In genomic region chr17:7931709-7932482, GRCh38 we compare ENCODE assay signal across 8 cellular contexts. TPM values are rescaled to one million over a fixed set of nuclear protein-coding genes. Genes with fewer than 3 reads are reported as not detected.
A peak's percentile ranks its signal among the peaks of the same experiment; 100 is the strongest.
DNase-seq lines count a peak whose midpoint lies in the region; ATAC-seq, FAIRE-seq and TF ChIP-seq lines count a peak whose summit lies in the region.

CNTROB (plus strand) TSS chr17:7932206; CDS start chr17:7933080, 874 bp downstream.
TRAPPC1 (minus strand) TSS chr17:7931946; CDS start chr17:7931829, 117 bp downstream.

- TF ChIP-seq CTCF in adrenal gland (IDR thresholded peaks at IDR 0.05) = no peak
- TF ChIP-seq CTCF in upper lobe of left lung (IDR thresholded peaks at IDR 0.05) = peak in 2 of 6 experiments; percentile 11 to 24

- WGBS in adrenal gland, 4 donors = 0% methylated on average over 13 to 55 of the region's 55 CpGs
- 0% methylated on average over 25 to 46 of the region's 55 CpGs for WGBS in upper lobe of left lung, 2 donors

- intact Hi-C loops in adrenal gland (cut with DNase I) = loop anchor here in 1 of 2 donors (10.0 kb wide), 1 partner anchor 53 kb away; no protein-coding TSS in a partner anchor
- intact Hi-C loops in cardiac septum (cut with DNase I) = loop anchor here (2.0 kb wide), 1 partner anchor 15 kb away; the partner anchor contains the start of gene RNF227
- intact Hi-C loops in posterior cingulate gyrus (cut with DNase I) = loop anchor here (1.0 to 5.0 kb wide), 2 partner anchors 17 to 90 kb away; no protein-coding TSS in a partner anchor

- DNase-seq in GM12892 (ENCODE audit: insufficient read length) = peak; percentile 99
- peak; percentile 99 for DNase-seq in NCI-H146 (lab: John Stamatoyannopoulos, UW)
- peak; percentile 99 to 100 (median 99) for DNase-seq in T-helper 1 cell
- DNase-seq in adrenal gland = peak; percentile 99 to 100 (median 99)
- DNase-seq in cardiac septum (ENCODE audit: low spot score) = peak; percentile 100
- DNase-seq in posterior cingulate gyrus = peak; percentile 100
- peak; percentile 100 for DNase-seq in upper lobe of left lung

- H3K9me3 ChIP-seq in adrenal gland (replicated peaks in 1 of 3) (no peaks in the 10 kb centered on the region), upper lobe of left lung (no peaks in the 10 kb centered on the region)

- peaks cover 0 to 10% of the 10 kb centered on the region in 2 donors for H3K36me3 ChIP-seq in adrenal gland (replicated peaks in 1 of 2)
- H3K36me3 ChIP-seq in upper lobe of left lung = peaks cover 4 to 25% (median 14%) of the 10 kb centered on the region in 4 donors

- no peak for TF ChIP-seq EP300 in upper lobe of left lung (IDR thresholded peaks at IDR 0.05)

- peak; percentile 99 for FAIRE-seq in GM12892 (lab: Jason Lieb, UNC)

- peak; percentile 74; the same call in 1 of the 2 replicates for TF ChIP-seq POLR2A in GM12892 (IDR thresholded peaks at IDR 0.05; ENCODE audit: low read depth, low read length)
- TF ChIP-seq POLR2A in adrenal gland (IDR thresholded peaks at IDR 0.05) = peak in 1 of 2 donors; percentile 49
- peak in 3 of 4 donors; percentile 43 to 93 (median 62) for TF ChIP-seq POLR2A in upper lobe of left lung (IDR thresholded peaks at IDR 0.05)

- H3K27ac ChIP-seq in adrenal gland (peak within 1 kb of the TSS in 3 of 5 donors; percentile 52 to 72 (median 64)), upper lobe of left lung (peak within 1 kb of the TSS; percentile 80 to 91 (median 88))

- H3K4me3 ChIP-seq in adrenal gland (peak within 1 kb of the TSS; percentile 55 to 95 (median 73)), upper lobe of left lung (peak within 1 kb of the TSS; percentile 67 to 81 (median 77))

- ATAC-seq in HG02852 (IDR thresholded peaks at IDR 0.05; ENCODE audit: unreplicated experiment) (peak; percentile 87), upper lobe of left lung (ENCODE audit: low FRiP score in 2 of 2) (peak; percentile 98 to 99)

- no peaks in the 10 kb centered on the region for H3K27me3 ChIP-seq in adrenal gland
- no peaks in the 10 kb centered on the region for H3K27me3 ChIP-seq in upper lobe of left lung

- H3K4me1 ChIP-seq in adrenal gland (replicated peaks in 1 of 2) = peaks cover 16 to 19% of the 10 kb centered on the region in 2 donors
- H3K4me1 ChIP-seq in upper lobe of left lung = peaks cover 16 to 48% (median 22%) of the 10 kb centered on the region in 4 donors

RNA-seq across cellular contexts. Expression of gene CNTROB, which starts in this region (rescaled TPM):
- polyA plus RNA-seq in GM12892 (2012; ENCODE audit: missing spikeins) = 27.4 TPM
- total RNA-seq in adrenal gland (10 to 100 TPM; 11.8 to 27.1 (median 19.2) TPM), cardiac septum (12.0 TPM), upper lobe of left lung (100 to 1,000 TPM in 2 of 6 donors, 10 to 100 TPM in 4; 50.6 to 216 (median 88.3) TPM)
- polyA plus RNA-seq in adrenal gland = 10 to 100 TPM; 14.8 to 85.2 (median 48.1) TPM

RNA-seq across cellular contexts. Expression of gene TRAPPC1, which starts in this region (rescaled TPM):
- 166 TPM for polyA plus RNA-seq in GM12892 (2012; ENCODE audit: missing spikeins)
- 100 to 1,000 TPM in 4 of 8 donors, 10 to 100 TPM in 4; 48.6 to 161 (median 100) TPM for total RNA-seq in adrenal gland
- 100 to 1,000 TPM; 131 to 220 (median 166) TPM for polyA plus RNA-seq in adrenal gland
- 114 TPM for total RNA-seq in cardiac septum
- total RNA-seq in upper lobe of left lung = 100 to 1,000 TPM in 2 of 6 donors, 10 to 100 TPM in 4; 70.4 to 148 (median 95.8) TPM

Comparison
In these comparisons a context has a peak if more than half of its experiments do, and no peak if none do; other contexts are left out.
1. Peak in every context shown above with its lines: DNase-seq, ATAC-seq, H3K4me3 ChIP-seq and H3K27ac ChIP-seq.